In the genomic region with DNA sequence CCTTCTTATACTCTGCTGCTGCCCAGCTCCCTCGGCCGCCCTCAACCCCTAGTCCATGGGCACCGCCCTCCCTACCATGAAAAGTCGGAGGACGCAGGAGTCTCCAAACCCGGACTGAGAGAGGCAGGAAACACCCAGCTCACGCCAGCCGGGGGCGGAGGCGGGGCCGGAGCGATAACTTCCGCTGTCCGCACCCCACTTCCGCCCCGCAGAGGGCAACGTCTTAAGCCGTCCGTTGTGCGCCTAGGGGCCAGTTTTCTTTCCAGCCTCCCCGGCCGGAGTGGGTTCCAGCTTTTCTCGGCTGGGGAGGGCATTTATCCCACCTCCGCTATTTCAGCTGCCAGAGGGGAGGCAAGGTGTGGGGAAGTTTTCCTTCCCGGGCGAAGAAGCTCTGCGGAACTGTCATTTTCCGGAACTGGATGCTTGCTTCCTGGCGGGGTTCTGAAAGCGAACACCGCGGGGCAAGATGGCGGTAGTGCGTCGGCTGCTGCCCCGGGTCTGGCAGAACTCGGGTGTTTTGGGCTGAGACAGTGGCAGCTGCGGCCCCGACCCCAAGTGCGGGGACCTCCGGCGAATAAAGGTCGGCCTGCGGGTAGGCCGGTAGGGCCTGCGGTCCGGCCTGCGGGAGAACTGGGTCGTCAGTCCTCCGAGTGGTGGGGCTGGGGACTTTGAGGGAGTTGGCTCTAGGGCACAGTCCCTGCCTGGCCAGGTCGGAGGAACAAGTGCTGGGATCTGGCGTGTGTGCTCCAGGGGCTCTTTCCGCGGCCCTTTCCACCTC, we compare ENCODE assay signal across 8 cellular contexts. TPM values are rescaled to one million over a fixed set of nuclear protein-coding genes. Genes with fewer than 3 reads are reported as not detected.
DNase-seq lines count a peak whose midpoint lies in the region; ATAC-seq, FAIRE-seq and TF ChIP-seq lines count a peak whose summit lies in the region.

A gene with protein sequence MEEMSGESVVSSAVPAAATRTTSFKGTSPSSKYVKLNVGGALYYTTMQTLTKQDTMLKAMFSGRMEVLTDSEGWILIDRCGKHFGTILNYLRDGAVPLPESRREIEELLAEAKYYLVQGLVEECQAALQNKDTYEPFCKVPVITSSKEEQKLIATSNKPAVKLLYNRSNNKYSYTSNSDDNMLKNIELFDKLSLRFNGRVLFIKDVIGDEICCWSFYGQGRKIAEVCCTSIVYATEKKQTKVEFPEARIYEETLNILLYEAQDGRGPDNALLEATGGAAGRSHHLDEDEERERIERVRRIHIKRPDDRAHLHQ (minus strand): TSS at position 116 of the 778 bp plus-strand sequence. CDS start 38 bp downstream, at position 78.
A gene with protein sequence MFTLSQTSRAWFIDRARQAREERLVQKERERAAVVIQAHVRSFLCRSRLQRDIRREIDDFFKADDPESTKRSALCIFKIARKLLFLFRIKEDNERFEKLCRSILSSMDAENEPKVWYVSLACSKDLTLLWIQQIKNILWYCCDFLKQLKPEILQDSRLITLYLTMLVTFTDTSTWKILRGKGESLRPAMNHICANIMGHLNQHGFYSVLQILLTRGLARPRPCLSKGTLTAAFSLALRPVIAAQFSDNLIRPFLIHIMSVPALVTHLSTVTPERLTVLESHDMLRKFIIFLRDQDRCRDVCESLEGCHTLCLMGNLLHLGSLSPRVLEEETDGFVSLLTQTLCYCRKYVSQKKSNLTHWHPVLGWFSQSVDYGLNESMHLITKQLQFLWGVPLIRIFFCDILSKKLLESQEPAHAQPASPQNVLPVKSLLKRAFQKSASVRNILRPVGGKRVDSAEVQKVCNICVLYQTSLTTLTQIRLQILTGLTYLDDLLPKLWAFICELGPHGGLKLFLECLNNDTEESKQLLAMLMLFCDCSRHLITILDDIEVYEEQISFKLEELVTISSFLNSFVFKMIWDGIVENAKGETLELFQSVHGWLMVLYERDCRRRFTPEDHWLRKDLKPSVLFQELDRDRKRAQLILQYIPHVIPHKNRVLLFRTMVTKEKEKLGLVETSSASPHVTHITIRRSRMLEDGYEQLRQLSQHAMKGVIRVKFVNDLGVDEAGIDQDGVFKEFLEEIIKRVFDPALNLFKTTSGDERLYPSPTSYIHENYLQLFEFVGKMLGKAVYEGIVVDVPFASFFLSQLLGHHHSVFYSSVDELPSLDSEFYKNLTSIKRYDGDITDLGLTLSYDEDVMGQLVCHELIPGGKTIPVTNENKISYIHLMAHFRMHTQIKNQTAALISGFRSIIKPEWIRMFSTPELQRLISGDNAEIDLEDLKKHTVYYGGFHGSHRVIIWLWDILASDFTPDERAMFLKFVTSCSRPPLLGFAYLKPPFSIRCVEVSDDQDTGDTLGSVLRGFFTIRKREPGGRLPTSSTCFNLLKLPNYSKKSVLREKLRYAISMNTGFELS (plus strand): TSS at position 450 of the 778 bp plus-strand sequence. CDS start 5,918 bp downstream, outside the sequence.

- TF ChIP-seq POLR2A in GM12892 (IDR thresholded peaks at IDR 0.05; ENCODE audit: low read depth, low read length), result peak; percentile 89

- H2BK12ac ChIP-seq in trophoblast cell (ENCODE audit: low read length), result peak within 1 kb of the TSS; percentile 96

- H4K12ac ChIP-seq in trophoblast cell (ENCODE audit: low read depth, low read length), result peak within 1 kb of the TSS; percentile 99

- H2AK5ac ChIP-seq in trophoblast cell (ENCODE audit: low read length), result peak within 1 kb of the TSS; percentile 99

- H3K9me3 ChIP-seq in trophoblast cell (ENCODE audit: insufficient read depth, low read depth, low read length), result no peaks in the 10 kb centered on the region
- H3K9me3 ChIP-seq in tibial artery, result no peaks in the 10 kb centered on the region

- intact Hi-C loops in Right ventricle myocardium superior (cut with DNase I), result loop anchor here (5.0 kb wide), 1 partner anchor 45 kb away; no protein-coding TSS in a partner anchor
- intact Hi-C loops in tibial artery (cut with DNase I; ENCODE audit: low total_unique reads), result loop anchor here (2.0 kb wide), 1 partner anchor 45 kb away; no protein-coding TSS in a partner anchor

- H3K4ac ChIP-seq in trophoblast cell (ENCODE audit: low read depth, low read length), result peak within 1 kb of the TSS; percentile 94

- no peak within 1 kb of the TSS for H3K23ac ChIP-seq in trophoblast cell (ENCODE audit: low read length)

- ATAC-seq in HG02852 (IDR thresholded peaks at IDR 0.05; ENCODE audit: unreplicated experiment), result peak; percentile 90
- peak; percentile 100 for ATAC-seq in Right ventricle myocardium superior (ENCODE audit: poor library complexity)

- peaks cover 5% of the 10 kb centered on the region in 2 experiments for H3K36me3 ChIP-seq in trophoblast cell (ENCODE audit: control insufficient read depth in 1 of 2, insufficient read depth in 2 of 2, low read length in 2 of 2)
- peaks cover 0 to 6% (median 0%) of the 10 kb centered on the region in 3 donors for H3K36me3 ChIP-seq in tibial artery

- H3K4me1 ChIP-seq in trophoblast cell (ENCODE audit: control insufficient read depth in 1 of 2, insufficient read depth in 2 of 2, low read length in 2 of 2) (peaks cover 14 to 15% of the 10 kb centered on the region in 2 experiments), tibial artery (peaks cover 0 to 58% (median 52%) of the 10 kb centered on the region in 4 donors)

- no peaks in the 10 kb centered on the region for H3K27me3 ChIP-seq in trophoblast cell (ENCODE audit: insufficient read depth, low read length)
- H3K27me3 ChIP-seq in tibial artery, result no peaks in the 10 kb centered on the region

- H3K9ac ChIP-seq in trophoblast cell (ENCODE audit: low read length), result peak within 1 kb of the TSS; percentile 99

- FAIRE-seq in GM12892 (lab: Jason Lieb, UNC), result peak; percentile 73

- H2BK5ac ChIP-seq in trophoblast cell (ENCODE audit: low read depth, low read length, poor library complexity), result peak within 1 kb of the TSS; percentile 100

- peak within 1 kb of the TSS; percentile 97 for H3K18ac ChIP-seq in trophoblast cell (ENCODE audit: low read length)

- H4K91ac ChIP-seq in trophoblast cell (ENCODE audit: low read depth, low read length), result peak within 1 kb of the TSS; percentile 100

- H3K79me1 ChIP-seq in trophoblast cell (ENCODE audit: low read length), result peaks cover 17% of the 10 kb centered on the region

- peak in 1 of 2 experiments; percentile 45 for TF ChIP-seq CTCF in tibial artery (IDR thresholded peaks at IDR 0.05)

- peak within 1 kb of the TSS; percentile 99 for H3K14ac ChIP-seq in trophoblast cell (ENCODE audit: low read length)

- peak within 1 kb of the TSS; percentile 100 for H2BK120ac ChIP-seq in trophoblast cell (ENCODE audit: insufficient read depth, low read length, poor library complexity)

- peak within 1 kb of the TSS; percentile 99 for H2AFZ ChIP-seq in trophoblast cell (ENCODE audit: insufficient read depth, low read length, poor library complexity)

- peak; percentile 87 for DNase-seq in GM12892 (ENCODE audit: insufficient read length)
- peak; percentile 25 for DNase-seq in NCI-H1436 treated with DMSO at 0.1 percent for 48 hours (lab: John Stamatoyannopoulos, UW)
- peak; percentile 80 for DNase-seq in SW480 (ENCODE audit: low spot score)
- peak; percentile 63 for DNase-seq in activated naive CD8-positive, alpha-beta T cell treated with anti-CD3 and anti-CD28 coated beads, Interleukin-2, amount 50 U/mL, for 16 hours (ENCODE audit: low read depth, low spot score)
- peak; percentile 93 for DNase-seq in Right ventricle myocardium superior
- peak; percentile 91 to 96 for DNase-seq in trophoblast cell
- DNase-seq in tibial artery, result peak; percentile 88 to 92

- H3K79me2 ChIP-seq in trophoblast cell (ENCODE audit: control insufficient read depth, insufficient read depth, low read length, poor library complexity), result peaks cover 34% of the 10 kb centered on the region

- WGBS in trophoblast cell (ENCODE audit: extremely low coverage, insufficient coverage, insufficient read length), result no CpG with 5 or more reads among the region's 54 CpGs

- peak within 1 kb of the TSS; percentile 78 for H3K4me2 ChIP-seq in trophoblast cell (ENCODE audit: low read length)

- peak within 1 kb of the TSS; percentile 98 for H4K8ac ChIP-seq in trophoblast cell (ENCODE audit: low read depth, low read length)

- peak within 1 kb of the TSS; percentile 90 for H3K27ac ChIP-seq in trophoblast cell (ENCODE audit: low read depth, low read length)
- H3K27ac ChIP-seq in tibial artery, result peak within 1 kb of the TSS; percentile 94 to 96

- H3K4me3 ChIP-seq in trophoblast cell (ENCODE audit: low read depth, low read length) (peak within 1 kb of the TSS; percentile 90), tibial artery (peak within 1 kb of the TSS; percentile 90 to 97)

RNA-seq across cellular contexts. Expression of the first gene that starts in this region (rescaled TPM):
- 15.9 TPM for polyA plus RNA-seq in GM12892 (2012; ENCODE audit: missing spikeins)
- 27.1 TPM for total RNA-seq in Right ventricle myocardium superior
- 105 and 107 TPM in 2 replicates for polyA plus RNA-seq in trophoblast cell (2013)

RNA-seq across cellular contexts. Expression of the second gene that starts in this region (rescaled TPM):
- 16.9 TPM for polyA plus RNA-seq in GM12892 (2012; ENCODE audit: missing spikeins)
- 50.9 TPM for total RNA-seq in Right ventricle myocardium superior
- 21.3 and 22.4 TPM in 2 replicates for polyA plus RNA-seq in trophoblast cell (2013)

Comparison
In these comparisons a context has a peak if more than half of its experiments do, and no peak if none do; other contexts are left out.
1. Peak in every context shown above with its lines: DNase-seq, ATAC-seq, H3K4me3 ChIP-seq and H3K27ac ChIP-seq.
2. DNase-seq: peak in every context shown above with its lines; median percentile 94 in trophoblast cell; 93 in Right ventricle myocardium superior; 90 in tibial artery; 87 in GM12892; 80 in SW480; 63 in activated naive CD8-positive, alpha-beta T cell treated with anti-CD3 and anti-CD28 coated beads, Interleukin-2, amount 50 U/mL, for 16 hours; 25 in NCI-H1436 treated with DMSO at 0.1 percent for 48 hours.